In the genomic region with DNA sequence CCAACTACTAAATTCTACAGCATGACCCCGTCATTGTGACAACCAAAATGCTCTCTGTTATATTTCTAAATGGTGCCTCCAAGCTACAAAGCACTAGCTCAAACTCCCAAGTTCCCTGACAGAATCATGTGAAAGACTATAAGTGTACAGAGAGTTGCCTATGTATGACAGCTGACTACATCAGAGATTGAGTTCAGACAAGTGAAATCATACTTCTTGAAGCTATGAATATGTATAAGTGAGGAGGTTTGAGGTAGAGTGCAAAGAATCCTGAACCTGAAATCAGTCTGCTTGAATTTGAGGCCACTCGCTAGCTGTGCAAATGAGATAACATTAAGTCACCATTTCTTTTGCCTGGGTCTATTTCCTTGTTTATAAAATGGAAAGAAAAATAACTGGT, we compare ENCODE assay signal across 28 cellular contexts.
A peak's percentile ranks its signal among the peaks of the same experiment; 100 is the strongest.
DNase-seq lines count a peak whose midpoint lies in the region; ATAC-seq and TF ChIP-seq lines count a peak whose summit lies in the region.
"Had no signal": no experiment of that assay in that cellular context is flagged by ENCODE, and none has a peak within 500 bp of the region (broad histone marks: within the 10 kb centered on the region; RNA-seq: fewer than 3 reads in every experiment).

No MANE protein-coding gene starts in this region.

- H3K9me3 Mint-ChIP-seq in activated T-helper 1 cell treated with anti-CD3 and anti-CD28 coated beads, Interleukin-12 subunit alpha, Interleukin-12 subunit beta, Interleukin-2, Interleukin-4 antibody, amounts not matched to agents 30 ng/mL and 10 ng/mL and 1 ng/mL, durations not matched to agents 14 hours and 24 hours and 36 hours: no peaks in the 10 kb centered on the region
- H3K9me3 Mint-ChIP-seq in Caco-2 (ENCODE audit: unreplicated experiment): no peaks in the 10 kb centered on the region
- H3K9me3 Mint-ChIP-seq: activated CD4-positive, alpha-beta memory T cell treated with anti-CD3 and anti-CD28 coated beads, Interleukin-2, amount 10 ng/mL, durations not matched to agents 7 days and 5 days; activated T-helper 2 cell treated with anti-CD3 and anti-CD28 coated beads, Interferon-gamma antibody, Interleukin-2, Interleukin-4, amounts not matched to agents 10 μg/mL and 5 μg/mL and 100 μg/mL, durations not matched to agents 14 hours and 24 hours and 36 hours; CD8-positive, alpha-beta T cell; IgD-negative memory B cell; naive thymus-derived CD8-positive, alpha-beta T cell had no signal

- intact Hi-C loops in activated T-helper 1 cell treated with anti-CD3 and anti-CD28 coated beads, Interleukin-12 subunit alpha, Interleukin-12 subunit beta, Interleukin-2, Interleukin-4 antibody, amounts not matched to agents 30 ng/mL and 10 ng/mL and 1 ng/mL, durations not matched to agents 14 hours and 24 hours and 36 hours (cut with micrococcal nuclease): loop anchor here (10.0 kb wide), 1 partner anchor 173 kb away; no protein-coding TSS in a partner anchor
- intact Hi-C loops in transverse colon (cut with DNase I; ENCODE audit: low total_unique reads) (no loop called here), Caco-2 (cut with micrococcal nuclease; ENCODE audit: unreplicated experiment) (no loop called here)

- no peak for TF ChIP-seq CTCF in transverse colon (IDR thresholded peaks at IDR 0.05)
- no peak for TF ChIP-seq CTCF in Caco-2 (IDR thresholded peaks at IDR 0.05; ENCODE audit: insufficient read depth in 1 of 2, low read depth in 1 of 2, low read length in 1 of 2, severe bottlenecking in 1 of 2, unreplicated experiment in 1 of 2)

- CTCF ChIA-PET in Caco-2 (lab: Charles Lee): no interaction called here

- 78 to 93% methylated on average over 2 of the region's 2 CpGs for WGBS in transverse colon (ENCODE audit: low coverage in 1 of 2), 2 donors

- H3K4me3 Mint-ChIP-seq in activated T-helper 1 cell treated with anti-CD3 and anti-CD28 coated beads, Interleukin-12 subunit alpha, Interleukin-12 subunit beta, Interleukin-2, Interleukin-4 antibody, amounts not matched to agents 30 ng/mL and 10 ng/mL and 1 ng/mL, durations not matched to agents 14 hours and 24 hours and 36 hours: no peak overlapping the region
- no peak overlapping the region for H3K4me3 Mint-ChIP-seq in Caco-2 (ENCODE audit: unreplicated experiment)
- H3K4me3 Mint-ChIP-seq: activated CD4-positive, alpha-beta memory T cell treated with anti-CD3 and anti-CD28 coated beads, Interleukin-2, amount 10 ng/mL, durations not matched to agents 7 days and 5 days; activated naive CD4-positive, alpha-beta T cell treated with anti-CD3 and anti-CD28 coated beads, Interleukin-2, amount 50 U/mL, for 24 hours; CD8-positive, alpha-beta T cell; naive thymus-derived CD8-positive, alpha-beta T cell had no signal

- no peak overlapping the region for H3K27ac ChIP-seq in BLaER1 treated with 17β-estradiol and CSF1 and Interleukin-3, amounts not matched to agents 10 nM and 100 nM
- no peak overlapping the region for H3K27ac ChIP-seq in transverse colon
- H3K27ac ChIP-seq: breast epithelium had no signal

- no peaks in the 10 kb centered on the region for H4K20me1 ChIP-seq in BLaER1 treated with 17β-estradiol and CSF1 and Interleukin-3, amounts not matched to agents 10 nM and 100 nM

- no peak overlapping the region for H3K4me3 ChIP-seq in BLaER1 treated with 17β-estradiol and CSF1 and Interleukin-3, amounts not matched to agents 10 nM and 100 nM
- H3K4me3 ChIP-seq in transverse colon (no peak overlapping the region), Caco-2 (ENCODE audit: low read depth, low read length) (no peak overlapping the region)
- H3K4me3 ChIP-seq: breast epithelium had no signal

- TF ChIP-seq POLR2A in transverse colon (IDR thresholded peaks at IDR 0.05): no peak

- peak overlapping the region; percentile 7 for H3K27ac Mint-ChIP-seq in activated T-helper 1 cell treated with anti-CD3 and anti-CD28 coated beads, Interleukin-12 subunit alpha, Interleukin-12 subunit beta, Interleukin-2, Interleukin-4 antibody, amounts not matched to agents 30 ng/mL and 10 ng/mL and 1 ng/mL, durations not matched to agents 14 hours and 24 hours and 36 hours
- no peak overlapping the region for H3K27ac Mint-ChIP-seq in Caco-2 (ENCODE audit: unreplicated experiment)
- H3K27ac Mint-ChIP-seq: activated CD4-positive, alpha-beta memory T cell treated with anti-CD3 and anti-CD28 coated beads, Interleukin-2, amount 10 ng/mL, durations not matched to agents 7 days and 5 days; activated naive CD4-positive, alpha-beta T cell treated with anti-CD3 and anti-CD28 coated beads, Interleukin-2, amount 50 U/mL, for 24 hours; activated T-helper 2 cell treated with anti-CD3 and anti-CD28 coated beads, Interferon-gamma antibody, Interleukin-2, Interleukin-4, amounts not matched to agents 10 μg/mL and 5 μg/mL and 100 μg/mL, durations not matched to agents 14 hours and 24 hours and 36 hours; CD8-positive, alpha-beta T cell; naive thymus-derived CD8-positive, alpha-beta T cell had no signal

- no peaks in the 10 kb centered on the region for H3K36me3 ChIP-seq in BLaER1 treated with 17β-estradiol and CSF1 and Interleukin-3, amounts not matched to agents 10 nM and 100 nM
- no peaks in the 10 kb centered on the region for H3K36me3 ChIP-seq in transverse colon
- H3K36me3 ChIP-seq in Caco-2 (ENCODE audit: control insufficient read depth, insufficient read depth, low read length): no peaks in the 10 kb centered on the region
- H3K36me3 ChIP-seq: breast epithelium had no signal

- POLR2A ChIA-PET in Caco-2 (lab: Charles Lee): no interaction called here

- no peak overlapping the region for H3K9ac ChIP-seq in BLaER1 treated with 17β-estradiol and CSF1 and Interleukin-3, amounts not matched to agents 10 nM and 100 nM

- H3K27me3 ChIP-seq in BLaER1 treated with 17β-estradiol and CSF1 and Interleukin-3, amounts not matched to agents 10 nM and 100 nM: no peaks in the 10 kb centered on the region
- H3K27me3 ChIP-seq in transverse colon (no peaks in the 10 kb centered on the region), Caco-2 (replicated peaks; ENCODE audit: control insufficient read depth, insufficient read depth, low read length) (no peaks in the 10 kb centered on the region)
- H3K27me3 ChIP-seq: breast epithelium had no signal

- no peak for DNase-seq in activated T-helper 1 cell treated with anti-CD3 and anti-CD28 coated beads, Interleukin-12 subunit alpha, Interleukin-12 subunit beta, Interleukin-2, Interleukin-4 antibody, amounts not matched to agents 30 ng/mL and 10 ng/mL and 1 ng/mL, durations not matched to agents 14 hours and 24 hours and 36 hours (ENCODE audit: low spot score)
- DNase-seq in transverse colon (no peak), Caco-2 (no peak), SIG-M5 treated with dmso at 0.1 percent for 504 hours (lab: John Stamatoyannopoulos, UW; ENCODE audit: unreplicated experiment) (no peak), hippocampal formation (lab: John Stamatoyannopoulos, UW) (no peak)
- DNase-seq: activated CD4-positive, alpha-beta memory T cell treated with anti-CD3 and anti-CD28 coated beads, Interleukin-2, amount 10 ng/mL, durations not matched to agents 7 days and 5 days; activated CD8-positive, alpha-beta memory T cell treated with anti-CD3 and anti-CD28 coated beads, Interleukin-2, amount 50 U/mL, for 48 hours; CD8-positive, alpha-beta T cell; DMS 273 treated with DMSO at 0.1 percent for 48 hours; effector memory CD4-positive, alpha-beta T cell; glutamatergic neuron; islet precursor cell; midbrain; naive thymus-derived CD8-positive, alpha-beta T cell; NCI-H1105; NCI-H2029; NCI-H526; SIG-M5; stimulated activated CD4-positive, alpha-beta T cell treated with anti-CD3 and anti-CD28 coated beads, Interleukin-15, amount 100 ng/mL, for 24 hours; stimulated activated naive CD4-positive, alpha-beta T cell treated with Interleukin-2 at 50 U/mL for 16 hours had no signal

- peaks cover 8 to 38% (median 27%) of the 10 kb centered on the region in 10 experiments; a peak in 17 of 20 replicates for H3K4me1 ChIP-seq in BLaER1 treated with 17β-estradiol and CSF1 and Interleukin-3, amounts not matched to agents 10 nM and 100 nM
- H3K4me1 ChIP-seq in transverse colon (no peaks in the 10 kb centered on the region), Caco-2 (no peaks in the 10 kb centered on the region)
- H3K4me1 ChIP-seq: breast epithelium had no signal

- peak; percentile 0 for ATAC-seq in GM19372 (IDR thresholded peaks at IDR 0.05; ENCODE audit: low read depth, unreplicated experiment)
- ATAC-seq in HG02763 (IDR thresholded peaks at IDR 0.05; ENCODE audit: unreplicated experiment): peak; percentile 4
- ATAC-seq: activated CD4-positive, CD25-positive, alpha-beta regulatory T cell treated with anti-CD3 and anti-CD28 coated beads, Interleukin-2, amount 50 U/mL, for 24 hours; CD8-positive, alpha-beta T cell; naive thymus-derived CD8-positive, alpha-beta T cell had no signal

- peaks cover 77% of the 10 kb centered on the region for H3K4me1 Mint-ChIP-seq in activated T-helper 1 cell treated with anti-CD3 and anti-CD28 coated beads, Interleukin-12 subunit alpha, Interleukin-12 subunit beta, Interleukin-2, Interleukin-4 antibody, amounts not matched to agents 30 ng/mL and 10 ng/mL and 1 ng/mL, durations not matched to agents 14 hours and 24 hours and 36 hours (ENCODE audit: low read depth)
- peaks cover under 1% of the 10 kb centered on the region for H3K4me1 Mint-ChIP-seq in Caco-2 (ENCODE audit: low read depth, unreplicated experiment)

- H3K9me3 ChIP-seq in BLaER1 treated with 17β-estradiol and CSF1 and Interleukin-3, amounts not matched to agents 10 nM and 100 nM (replicated peaks in 1 of 11): no peaks in the 10 kb centered on the region
- no peaks in the 10 kb centered on the region for H3K9me3 ChIP-seq in transverse colon
- H3K9me3 ChIP-seq in Caco-2: no peaks in the 10 kb centered on the region
- H3K9me3 ChIP-seq: breast epithelium had no signal

- H3K36me3 Mint-ChIP-seq in activated T-helper 1 cell treated with anti-CD3 and anti-CD28 coated beads, Interleukin-12 subunit alpha, Interleukin-12 subunit beta, Interleukin-2, Interleukin-4 antibody, amounts not matched to agents 30 ng/mL and 10 ng/mL and 1 ng/mL, durations not matched to agents 14 hours and 24 hours and 36 hours (ENCODE audit: low read depth): no peaks in the 10 kb centered on the region
- H3K36me3 Mint-ChIP-seq in Caco-2 (ENCODE audit: insufficient read depth, unreplicated experiment): no peaks in the 10 kb centered on the region
- H3K36me3 Mint-ChIP-seq: activated naive CD4-positive, alpha-beta T cell treated with anti-CD3 and anti-CD28 coated beads, Interleukin-2, amount 50 U/mL, for 24 hours; CD8-positive, alpha-beta T cell; IgD-negative memory B cell; naive thymus-derived CD8-positive, alpha-beta T cell had no signal

- peaks cover 2% of the 10 kb centered on the region for H3K27me3 Mint-ChIP-seq in activated T-helper 1 cell treated with anti-CD3 and anti-CD28 coated beads, Interleukin-12 subunit alpha, Interleukin-12 subunit beta, Interleukin-2, Interleukin-4 antibody, amounts not matched to agents 30 ng/mL and 10 ng/mL and 1 ng/mL, durations not matched to agents 14 hours and 24 hours and 36 hours (ENCODE audit: insufficient read depth)
- no peaks in the 10 kb centered on the region for H3K27me3 Mint-ChIP-seq in Caco-2 (ENCODE audit: insufficient read depth, unreplicated experiment)
- H3K27me3 Mint-ChIP-seq: activated CD4-positive, alpha-beta memory T cell treated with anti-CD3 and anti-CD28 coated beads, Interleukin-2, amount 10 ng/mL, durations not matched to agents 7 days and 5 days; activated naive CD4-positive, alpha-beta T cell treated with anti-CD3 and anti-CD28 coated beads, Interleukin-2, amount 50 U/mL, for 24 hours; IgD-negative memory B cell; naive thymus-derived CD8-positive, alpha-beta T cell had no signal

- no TSS peak for BruUV-seq in Caco-2 (replicated peaks; lab: Mats Ljungman, UMichigan)

- in situ Hi-C loops in transverse colon (cut with MboI; ENCODE audit: low pct_ligation_motif_present in 1 of 4, low pct_unique_long_range_greater_than_20kb in 1 of 4, low sequenced_read_pairs in 3 of 4): no loop called here

- H3K4me2 ChIP-seq in BLaER1 treated with 17β-estradiol and CSF1 and Interleukin-3, amounts not matched to agents 10 nM and 100 nM: peak overlapping the region; percentile 19 to 75 (median 48); a peak in 20 of 22 replicates

- TF ChIP-seq EP300 in transverse colon (IDR thresholded peaks at IDR 0.05; ENCODE audit: low read depth): no peak
